8 cellular contexts compared by ENCODE assay signal in the genomic region with DNA sequence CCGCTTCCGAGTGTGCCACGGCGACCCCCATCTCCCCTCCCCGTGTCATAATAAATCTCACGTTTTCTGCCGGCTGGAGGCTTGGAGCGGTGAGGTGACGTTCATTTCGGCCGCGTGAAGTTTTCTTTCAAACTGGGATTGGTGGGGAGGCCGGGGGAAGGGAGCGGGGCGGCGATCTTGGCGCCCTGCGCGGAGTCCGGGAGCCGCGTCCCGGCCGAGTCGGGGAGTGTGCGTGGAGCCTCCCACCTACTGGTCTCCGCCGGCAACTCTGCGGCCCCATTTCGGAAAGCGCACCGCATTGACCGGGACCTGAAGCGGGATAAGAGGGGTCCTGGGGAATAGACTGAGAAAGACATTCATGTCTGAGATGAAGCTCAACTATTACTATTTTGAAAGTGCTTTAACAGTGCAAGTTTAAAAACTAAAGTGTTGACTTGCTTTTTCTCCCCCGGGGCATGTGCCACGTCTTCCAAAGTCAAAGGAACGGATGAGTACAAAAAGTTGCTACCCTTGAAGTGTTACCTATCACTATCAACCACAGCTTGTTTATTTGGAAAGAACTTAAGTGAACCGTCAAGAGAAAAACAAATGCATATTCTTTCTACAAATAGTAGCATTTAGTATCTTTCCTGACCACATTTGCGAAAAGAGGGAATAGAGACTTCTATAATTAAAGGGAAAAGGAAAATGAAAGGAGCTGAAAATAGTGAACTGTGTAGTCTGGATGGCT. TPM values are rescaled to one million over a fixed set of nuclear protein-coding genes. Genes with fewer than 3 reads are reported as not detected.
DNase-seq lines count a peak whose midpoint lies in the region; ATAC-seq and TF ChIP-seq lines count a peak whose summit lies in the region.

No MANE protein-coding gene starts in this region.

- peak; percentile 24; the same call in 1 of the 2 replicates for TF ChIP-seq CTCF in BE2C (IDR thresholded peaks at IDR 0.05; ENCODE audit: low read depth, low read length)
- TF ChIP-seq CTCF in cardiac muscle cell (IDR thresholded peaks at IDR 0.05; ENCODE audit: low read depth, low read length) = peak; percentile 46
- peak; percentile 58 for TF ChIP-seq CTCF in osteocyte (IDR thresholded peaks at IDR 0.05)

- no peaks in the 10 kb centered on the region for H3K9me3 Mint-ChIP-seq in osteocyte (ENCODE audit: unreplicated experiment)

- H3K9ac ChIP-seq in adipocyte (ENCODE audit: low read length) = peak overlapping the region; percentile 91

- DNase-seq in BE2C (peak; percentile 56), NCI-H460 (ENCODE audit: extremely low read depth, low read depth) (peak; percentile 36), adipocyte (ENCODE audit: low read depth) (peak; percentile 91), cardiac muscle cell (ENCODE audit: low read depth in 1 of 2, low spot score in 1 of 2) (peak; percentile 86 to 89), osteocyte (ENCODE audit: extremely low spot score, unreplicated experiment) (peak; percentile 92), NCI-H1436 treated with DMSO at 0.1 percent for 48 hours (lab: John Stamatoyannopoulos, UW) (no peak)

- H3K27ac Mint-ChIP-seq in osteocyte (ENCODE audit: unreplicated experiment) = peak overlapping the region; percentile 96

- H3K36me3 Mint-ChIP-seq in osteocyte (ENCODE audit: unreplicated experiment) = peaks cover under 1% of the 10 kb centered on the region

- H3K4me1 Mint-ChIP-seq in osteocyte (ENCODE audit: unreplicated experiment) = peaks cover 40% of the 10 kb centered on the region

- H3K27me3 ChIP-seq in BE2C = peaks cover 31% of the 10 kb centered on the region
- H3K27me3 ChIP-seq in adipocyte (replicated peaks; ENCODE audit: control insufficient read depth, insufficient read depth, low read length) = no peaks in the 10 kb centered on the region
- H3K27me3 ChIP-seq in cardiac muscle cell = no peaks in the 10 kb centered on the region

- H3K27ac ChIP-seq in cardiac muscle cell = peak overlapping the region; percentile 90

- H3K4me1 ChIP-seq in BE2C = no peaks in the 10 kb centered on the region
- peaks cover 24% of the 10 kb centered on the region for H3K4me1 ChIP-seq in adipocyte (ENCODE audit: control insufficient read depth, insufficient read depth, low read length)
- H3K4me1 ChIP-seq in cardiac muscle cell (ENCODE audit: low read depth) = peaks cover 17% of the 10 kb centered on the region

- H3K9me3 ChIP-seq in BE2C = no peaks in the 10 kb centered on the region
- H3K9me3 ChIP-seq in adipocyte (ENCODE audit: control insufficient read depth, low read length) = no peaks in the 10 kb centered on the region
- H3K9me3 ChIP-seq in cardiac muscle cell (ENCODE audit: low read depth) = no peaks in the 10 kb centered on the region

- ATAC-seq in GM18517 (IDR thresholded peaks at IDR 0.05; ENCODE audit: unreplicated experiment) = peak; percentile 9
- peak; percentile 22 for ATAC-seq in HG02973 (IDR thresholded peaks at IDR 0.05; ENCODE audit: unreplicated experiment)

- peak overlapping the region; percentile 74 for H3K4me3 Mint-ChIP-seq in osteocyte (ENCODE audit: unreplicated experiment)

- H3K27me3 Mint-ChIP-seq in osteocyte (ENCODE audit: unreplicated experiment) = no peaks in the 10 kb centered on the region

- H3K4me3 ChIP-seq in BE2C (ENCODE audit: low read depth, low read length) (peak overlapping the region; percentile 61), adipocyte (ENCODE audit: low read length) (peak overlapping the region; percentile 99), cardiac muscle cell (peak overlapping the region; percentile 93)

- H3K36me3 ChIP-seq in BE2C (no peaks in the 10 kb centered on the region), adipocyte (ENCODE audit: control insufficient read depth, insufficient read depth, low read length, severe bottlenecking) (no peaks in the 10 kb centered on the region), cardiac muscle cell (no peaks in the 10 kb centered on the region)

RNA-seq across cellular contexts. Expression of gene IKZF2, which starts 0.8 kb away (rescaled TPM):
- 1.2 TPM for polyA plus RNA-seq in BE2C (2012; ENCODE audit: insufficient read depth, insufficient read length, low read depth)
- total RNA-seq in NCI-H460 (2014; rRNA removed; shearing (Covaris generic)) = 1.8 TPM in 2 replicates
- polyA plus RNA-seq in NCI-H460 (2014; cell fraction: nucleus; rRNA removed) = 0.16 and 1.6 TPM in 2 replicates
- total RNA-seq in cardiac muscle cell (7.9 and 10.8 TPM in 2 replicates), osteocyte (16.7 and 18.9 TPM in 2 replicates)
- 3.1 and 5.5 TPM in 2 replicates for polyA plus RNA-seq in cardiac muscle cell
